In genomic region chr2:159124441-159124911, GRCh38 we compare ENCODE assay signal across 8 cellular contexts.
DNase-seq lines count a peak whose midpoint lies in the region; ATAC-seq, FAIRE-seq and TF ChIP-seq lines count a peak whose summit lies in the region.

No MANE protein-coding gene starts in this region.

- DNase-seq in GM12891 (ENCODE audit: insufficient read length, low spot score) (no peak), OCI-M1 (lab: John Stamatoyannopoulos, UW) (peak; percentile 82), bronchial epithelial cell (ENCODE audit: low read depth) (peak; percentile 92), mesothelial cell of epicardium (ENCODE audit: low spot score in 2 of 2, unreplicated experiment in 2 of 2) (no peak), mucosa of gallbladder (ENCODE audit: low spot score) (no peak), tibial nerve (ENCODE audit: low spot score in 2 of 2) (no peak)

- H3K4me3 ChIP-seq in bronchial epithelial cell (ENCODE audit: low read depth, low read length) (no peak overlapping the region), tibial nerve (no peak overlapping the region)

- peaks cover 1% of the 10 kb centered on the region for H3K36me3 ChIP-seq in bronchial epithelial cell (ENCODE audit: control insufficient read depth, insufficient read depth, low read length)
- no peaks in the 10 kb centered on the region for H3K36me3 ChIP-seq in tibial nerve

- H3K27me3 Mint-ChIP-seq in mesothelial cell of epicardium (ENCODE audit: low read depth) = no peaks in the 10 kb centered on the region

- no peak overlapping the region for H3K4me3 Mint-ChIP-seq in mesothelial cell of epicardium

- H3K27me3 ChIP-seq in bronchial epithelial cell (ENCODE audit: control insufficient read depth, insufficient read depth, low read length) (no peaks in the 10 kb centered on the region), tibial nerve (no peaks in the 10 kb centered on the region)

- no peaks in the 10 kb centered on the region for H3K9me3 Mint-ChIP-seq in mesothelial cell of epicardium

- H3K4me1 ChIP-seq in tibial nerve = peaks cover 0 to 54% (median 13%) of the 10 kb centered on the region in 4 donors

- TF ChIP-seq CTCF in bronchial epithelial cell (IDR thresholded peaks at IDR 0.05; ENCODE audit: insufficient read depth, low read length, severe bottlenecking) (no peak), mesothelial cell of epicardium (IDR thresholded peaks at IDR 0.05; ENCODE audit: unreplicated experiment) (no peak), tibial nerve (IDR thresholded peaks at IDR 0.05) (no peak)

- peaks cover 12% of the 10 kb centered on the region for H3K36me3 Mint-ChIP-seq in mesothelial cell of epicardium

- no peak for TF ChIP-seq EP300 in tibial nerve (IDR thresholded peaks at IDR 0.05)

- FAIRE-seq in GM12891 (lab: Jason Lieb, UNC) (no peak), bronchial epithelial cell (lab: Jason Lieb, UNC) (no peak)

- ATAC-seq in activated CD4-positive, CD25-positive, alpha-beta regulatory T cell treated with anti-CD3 and anti-CD28 coated beads, Interleukin-2, amount 50 U/mL, for 24 hours = no peak
- no peak for ATAC-seq in GM19463 (IDR thresholded peaks at IDR 0.05; ENCODE audit: unreplicated experiment)

- no peaks in the 10 kb centered on the region for H3K9me3 ChIP-seq in tibial nerve

- peak overlapping the region in 2 of 4 donors; percentile 56 to 83 for H3K27ac ChIP-seq in tibial nerve

- H3K4me1 Mint-ChIP-seq in mesothelial cell of epicardium = peaks cover 73% of the 10 kb centered on the region

- H3K27ac Mint-ChIP-seq in mesothelial cell of epicardium = peak overlapping the region; percentile 97

- WGBS in tibial nerve, 2 donors = 19 to 21% methylated on average over 5 of the region's 5 CpGs

- TF ChIP-seq POLR2A in GM12891 (IDR thresholded peaks at IDR 0.05; ENCODE audit: low read depth, low read length) (no peak), tibial nerve (IDR thresholded peaks at IDR 0.05) (no peak)

TF ChIP-seq in GM12891, 5 proteins besides CTCF, POLR2A, EP300 and RAD21:
- TF ChIP-seq PAX5 (IDR thresholded peaks at IDR 0.05; ENCODE audit: insufficient read depth, low read length, severe bottlenecking) (no peak), SPI1 (IDR thresholded peaks at IDR 0.05; ENCODE audit: low read depth, low read length) (peak; percentile 69)

Comparison
In these comparisons a context has a peak if more than half of its experiments do, and no peak if none do; other contexts are left out.
1. DNase-seq: peak in OCI-M1 (single experiment) and bronchial epithelial cell (single experiment); none in GM12891 (single experiment), mesothelial cell of epicardium (0 of 2), mucosa of gallbladder (single experiment) and tibial nerve (0 of 2).